Comparison of ENCODE assay signal across 1 cellular context in genomic region chr7:48148311-48148710, GRCh38.
TF ChIP-seq lines count a peak whose summit lies in the region.

No MANE protein-coding gene starts in this region.

TF ChIP-seq in GM23338, 12 proteins besides CTCF, POLR2A, EP300 and RAD21 (continued from another document):
- TF ChIP-seq ETS1 (IDR thresholded peaks at IDR 0.05) (no peak), EZH2 (IDR thresholded peaks at IDR 0.05; ENCODE audit: low read depth, unreplicated experiment) (no peak), EZH2phosphoT487 (IDR thresholded peaks at IDR 0.05; ENCODE audit: unreplicated experiment) (no peak), ZNF462 (CRISPR knock-in tag; IDR thresholded peaks at IDR 0.05) (no peak), ZNF114 (CRISPR knock-in tag; IDR thresholded peaks at IDR 0.05) (no peak)
